Comparison of ENCODE assay signal across 2 cellular contexts in genomic region chrX:123665197-123665596, GRCh38.
TF ChIP-seq lines count a peak whose summit lies in the region.

No MANE protein-coding gene starts in this region.

TF ChIP-seq in A549, 52 proteins besides CTCF, POLR2A, EP300 and RAD21 (continued from another document):
- TF ChIP-seq REST (IDR thresholded peaks at IDR 0.05) = no peak

TF ChIP-seq in HCT116, 20 proteins besides CTCF, POLR2A, EP300 and RAD21 (continued from another document):
- no peak; the same call in 1 of the 2 replicates for TF ChIP-seq CEBPB (IDR thresholded peaks at IDR 0.05; ENCODE audit: low read depth)
- TF ChIP-seq ATF3 (IDR thresholded peaks at IDR 0.05) = no peak
- TF ChIP-seq YY1 (IDR thresholded peaks at IDR 0.05; ENCODE audit: extremely low read depth, insufficient replicate concordance, low read depth, low read length) = no peak
- TF ChIP-seq EZH2phosphoT487 (IDR thresholded peaks at IDR 0.05; ENCODE audit: borderline replicate concordance) = no peak
- no peak for TF ChIP-seq EGR1 (IDR thresholded peaks at IDR 0.05; ENCODE audit: low read depth)
- TF ChIP-seq REST (IDR thresholded peaks at IDR 0.05; ENCODE audit: low read depth) = no peak
- TF ChIP-seq SP1 (IDR thresholded peaks at IDR 0.05; ENCODE audit: low read depth) = no peak
- TF ChIP-seq SRF (IDR thresholded peaks at IDR 0.05; ENCODE audit: low read depth) = no peak
- no peak for TF ChIP-seq SIN3A (IDR thresholded peaks at IDR 0.05; ENCODE audit: low read depth)
